ENCODE assay signal across 31 cellular contexts in genomic region chr3:165393458-165393857, GRCh38.
"Had no signal": no experiment of that assay in that cellular context is flagged by ENCODE, and none has a peak within 500 bp of the region (broad histone marks: within the 10 kb centered on the region; RNA-seq: fewer than 3 reads in every experiment).

No MANE protein-coding gene starts in this region.

- H3K27me3 ChIP-seq: neural progenitor cell, ovary, spleen, suprapubic skin, testis, tibial artery, transverse colon, upper lobe of left lung, vagina had no signal

- H3K4me1 Mint-ChIP-seq: natural killer cell; nephron; neural progenitor cell; stimulated activated memory B cell treated with anti-CD40 and anti-IgM and Interleukin-4, amounts not matched to agents 10 μg/mL and 1 μg/mL and 100 μg/mL, for 72 hours; stimulated activated naive CD8-positive, alpha-beta T cell treated with anti-CD3 and anti-CD28 coated beads, Interleukin-15, amount 100 ng/mL, for 72 hours had no signal

- H2AFZ ChIP-seq: neural progenitor cell, parathyroid adenoma had no signal

- H3K4me3 Mint-ChIP-seq: natural killer cell; nephron; neural progenitor cell; stimulated activated memory B cell treated with anti-CD40 and anti-IgM and Interleukin-4, amounts not matched to agents 10 μg/mL and 1 μg/mL and 100 μg/mL, for 72 hours; stimulated activated naive CD8-positive, alpha-beta T cell treated with anti-CD3 and anti-CD28 coated beads, Interleukin-15, amount 100 ng/mL, for 72 hours had no signal

- H3K27me3 Mint-ChIP-seq: progenitor cell of endocrine pancreas; stimulated activated memory B cell treated with anti-CD40 and anti-IgM and Interleukin-4, amounts not matched to agents 10 μg/mL and 1 μg/mL and 100 μg/mL, for 72 hours; stimulated activated naive CD8-positive, alpha-beta T cell treated with anti-CD3 and anti-CD28 coated beads, Interleukin-15, amount 100 ng/mL, for 72 hours had no signal

- H3K36me3 Mint-ChIP-seq: neural progenitor cell; stimulated activated memory B cell treated with anti-CD40 and anti-IgM and Interleukin-4, amounts not matched to agents 10 μg/mL and 1 μg/mL and 100 μg/mL, for 72 hours had no signal

- H3K27ac Mint-ChIP-seq: natural killer cell; nephron; neural progenitor cell; progenitor cell of endocrine pancreas; stimulated activated memory B cell treated with anti-CD40 and anti-IgM and Interleukin-4, amounts not matched to agents 10 μg/mL and 1 μg/mL and 100 μg/mL, for 72 hours had no signal

- H3K79me2 ChIP-seq: parathyroid adenoma had no signal

- H3K4me1 ChIP-seq: parathyroid adenoma, psoas muscle, spleen, testis, tibial artery, transverse colon, upper lobe of left lung, vagina had no signal

- DNase-seq: natural killer cell; occipital lobe; ovary; posterior cingulate gyrus; psoas muscle; spleen; stimulated activated CD4-positive, alpha-beta T cell treated with anti-CD3 and anti-CD28 coated beads, Interleukin-12 subunit alpha, Interleukin-12 subunit beta, amount 100 ng/mL, for 4 hours; stimulated activated CD4-positive, alpha-beta T cell treated with anti-CD3 and anti-CD28 coated beads, Interleukin-1b, Interleukin-23, amount 100 ng/mL, for 48 hours; stimulated activated CD4-positive, alpha-beta T cell treated with anti-CD3 and anti-CD28 coated beads, Interleukin-4, amount 100 ng/mL, for 1 hour; stimulated activated CD4-positive, alpha-beta T cell treated with anti-CD3 and anti-CD28 coated beads, Interleukin-4, amount 100 ng/mL, for 4 hours; stimulated activated CD8-positive, alpha-beta memory T cell treated with anti-CD3 and anti-CD28 coated beads, Interleukin-4, amount 100 ng/mL, for 48 hours; stimulated activated naive CD4-positive, alpha-beta T cell; stimulated activated naive CD8-positive, alpha-beta T cell treated with anti-CD3 and anti-CD28 coated beads, Interleukin-15, amount 100 ng/mL, for 72 hours; stimulated activated naive CD8-positive, alpha-beta T cell treated with anti-CD3 and anti-CD28 coated beads, Interleukin-15, Interleukin-2, amounts not matched to agents 100 U/mL and 50 U/mL, for 24 hours; substantia nigra; testis; tibial artery; transverse colon; upper lobe of left lung had no signal

- H3K27ac ChIP-seq: neural progenitor cell, ovary, parathyroid adenoma, psoas muscle, skin epidermis, spleen, suprapubic skin, testis, tibial artery, transverse colon, upper lobe of left lung, vagina had no signal

- H3K36me3 ChIP-seq: neural progenitor cell, ovary, spleen, suprapubic skin, tibial artery, transverse colon, upper lobe of left lung, vagina had no signal

- H3K9me3 ChIP-seq: ovary, psoas muscle, suprapubic skin, testis, tibial artery, transverse colon, upper lobe of left lung, vagina had no signal

- ATAC-seq: natural killer cell; psoas muscle; right cardiac atrium; sciatic nerve; stimulated activated memory B cell treated with anti-CD40 and anti-IgM and Interleukin-4, amounts not matched to agents 10 μg/mL and 1 μg/mL and 100 μg/mL, for 72 hours; stimulated activated naive CD8-positive, alpha-beta T cell treated with anti-CD3 and anti-CD28 coated beads, Interleukin-15, amount 100 ng/mL, for 72 hours; stimulated activated naive CD8-positive, alpha-beta T cell treated with anti-CD3 and anti-CD28 coated beads, Interleukin-15, Interleukin-2, amounts not matched to agents 100 U/mL and 50 U/mL, for 24 hours had no signal

- H3K4me3 ChIP-seq: neural progenitor cell, ovary, psoas muscle, skin epidermis, smooth muscle cell, spleen, suprapubic skin, testis, tibial artery, transverse colon, upper lobe of left lung, vagina had no signal

- H3K4me2 ChIP-seq: neural progenitor cell, smooth muscle cell had no signal

- FAIRE-seq: urothelium cell line had no signal

- H3K9ac ChIP-seq: neural progenitor cell, parathyroid adenoma had no signal

- H3K9me3 Mint-ChIP-seq: nephron; neural progenitor cell; stimulated activated memory B cell treated with anti-CD40 and anti-IgM and Interleukin-4, amounts not matched to agents 10 μg/mL and 1 μg/mL and 100 μg/mL, for 72 hours had no signal
